In the genomic region with DNA sequence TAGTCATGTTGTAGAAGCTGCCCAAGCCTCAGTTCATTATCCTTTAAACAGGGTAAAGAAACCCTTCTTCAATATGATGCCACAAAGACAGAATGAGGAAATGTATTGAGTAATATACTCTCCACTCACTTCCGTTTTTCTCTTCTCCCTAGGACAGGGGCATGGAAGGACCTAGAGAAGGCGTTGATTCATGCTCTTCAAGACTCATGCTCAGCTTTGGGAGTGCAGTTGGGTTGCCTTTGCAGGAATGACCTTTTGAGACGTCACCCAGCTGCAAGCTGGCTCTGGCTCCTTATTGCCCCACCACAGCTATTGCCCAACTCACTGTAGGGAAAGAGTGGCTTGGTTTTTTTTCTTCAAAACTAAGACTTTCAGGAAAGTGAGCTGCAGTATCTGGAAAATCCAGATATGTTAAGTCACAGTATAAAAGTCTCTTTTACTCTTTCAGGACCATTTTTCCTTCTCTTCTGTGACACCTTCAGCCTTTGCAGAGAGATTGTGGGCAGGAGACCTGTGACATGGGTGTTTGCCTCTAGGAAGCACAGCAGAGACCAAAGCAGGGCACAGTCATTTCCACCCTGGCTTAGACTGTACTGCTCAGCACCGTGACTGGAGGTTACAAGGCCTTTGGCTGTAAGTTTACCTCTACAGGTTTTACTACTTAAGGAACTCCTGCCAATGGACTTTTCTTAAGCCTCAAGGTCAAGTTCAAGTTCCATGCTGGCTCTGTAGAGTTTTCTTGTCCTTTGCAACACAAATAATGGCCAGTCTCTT, we compare ENCODE assay signal across 9 cellular contexts. TPM values are rescaled to one million over a fixed set of nuclear protein-coding genes. Genes with fewer than 3 reads are reported as not detected.
DNase-seq lines count a peak whose midpoint lies in the region; ATAC-seq, FAIRE-seq and TF ChIP-seq lines count a peak whose summit lies in the region.
"Had no signal": no experiment of that assay in that cellular context is flagged by ENCODE, and none has a peak within 500 bp of the region (broad histone marks: within the 10 kb centered on the region; RNA-seq: fewer than 3 reads in every experiment).

No MANE protein-coding gene starts in this region.

- H3K9me3 Mint-ChIP-seq in neural progenitor cell, result no peaks in the 10 kb centered on the region
- H3K9me3 Mint-ChIP-seq: brain had no signal

- peaks cover 13% of the 10 kb centered on the region for H3K4me1 Mint-ChIP-seq in neural progenitor cell

- no peak overlapping the region for H3K4me3 Mint-ChIP-seq in neural progenitor cell
- H3K4me3 Mint-ChIP-seq: brain had no signal

- no peak for TF ChIP-seq CTCF in LNCaP clone FGC (IDR thresholded peaks at IDR 0.05; ENCODE audit: control insufficient read depth, extremely low read depth, insufficient read depth)
- TF ChIP-seq CTCF in fibroblast of villous mesenchyme (IDR thresholded peaks at IDR 0.05; ENCODE audit: insufficient read depth, low read depth, low read length), result no peak
- TF ChIP-seq CTCF in transverse colon (IDR thresholded peaks at IDR 0.05), result no peak
- no peak for TF ChIP-seq CTCF in neural progenitor cell (IDR thresholded peaks at IDR 0.05)

- H3K79me2 ChIP-seq in neural progenitor cell (ENCODE audit: low read depth), result no peaks in the 10 kb centered on the region

- H3K4me1 ChIP-seq in transverse colon (peaks cover 4 to 21% (median 12%) of the 10 kb centered on the region in 4 donors), neural progenitor cell (peaks cover 12% of the 10 kb centered on the region)

- no peak overlapping the region for H3K9ac ChIP-seq in neural progenitor cell

- TF ChIP-seq POLR2A in GM12891 (IDR thresholded peaks at IDR 0.05; ENCODE audit: low read depth, low read length) (no peak), transverse colon (IDR thresholded peaks at IDR 0.05) (no peak)

- no peaks in the 10 kb centered on the region for H3K36me3 Mint-ChIP-seq in neural progenitor cell
- H3K36me3 Mint-ChIP-seq: brain had no signal

- H2AFZ ChIP-seq in neural progenitor cell (replicated peaks), result no peak overlapping the region

- H3K36me3 ChIP-seq in transverse colon, result no peaks in the 10 kb centered on the region
- no peaks in the 10 kb centered on the region for H3K36me3 ChIP-seq in neural progenitor cell

- no peak overlapping the region for H3K27ac Mint-ChIP-seq in neural progenitor cell
- H3K27ac Mint-ChIP-seq: brain had no signal

- no peak overlapping the region for H3K4me3 ChIP-seq in LNCaP clone FGC (ENCODE audit: low read depth, low read length)
- no peak overlapping the region for H3K4me3 ChIP-seq in fibroblast of villous mesenchyme (ENCODE audit: low read depth, low read length)
- H3K4me3 ChIP-seq in transverse colon, result no peak overlapping the region
- H3K4me3 ChIP-seq in neural progenitor cell, result no peak overlapping the region

- TF ChIP-seq EP300 in transverse colon (IDR thresholded peaks at IDR 0.05; ENCODE audit: low read depth), result no peak

- peak overlapping the region in 1 of 4 donors; percentile 51 for H3K27ac ChIP-seq in transverse colon
- no peak overlapping the region for H3K27ac ChIP-seq in neural progenitor cell

- no peak overlapping the region for H3K4me2 ChIP-seq in neural progenitor cell

- intact Hi-C loops in transverse colon (cut with DNase I; ENCODE audit: low total_unique reads), result no loop called here

- FAIRE-seq in GM12891 (lab: Jason Lieb, UNC), result peak; percentile 50

- no peaks in the 10 kb centered on the region for H4K20me1 ChIP-seq in neural progenitor cell (ENCODE audit: low read depth)

- H3K27me3 ChIP-seq in transverse colon, result no peaks in the 10 kb centered on the region
- no peaks in the 10 kb centered on the region for H3K27me3 ChIP-seq in neural progenitor cell

- DNase-seq in GM12891 (ENCODE audit: insufficient read length, low spot score) (no peak), LNCaP clone FGC (ENCODE audit: low read depth) (peak; percentile 10), fibroblast of villous mesenchyme (ENCODE audit: low read depth) (peak; percentile 80), transverse colon (peak; percentile 35), NCI-H2227 (lab: John Stamatoyannopoulos, UW; ENCODE audit: unreplicated experiment) (no peak), NCI-H128 (lab: John Stamatoyannopoulos, UW; ENCODE audit: unreplicated experiment) (no peak), neural progenitor cell (ENCODE audit: low spot score) (no peak)

- H3F3A ChIP-seq in neural progenitor cell (ENCODE audit: low read depth), result no peaks in the 10 kb centered on the region

- 47 to 63% methylated on average over 2 to 4 of the region's 4 CpGs for WGBS in transverse colon (ENCODE audit: low coverage in 1 of 2), 2 donors

- no peaks in the 10 kb centered on the region for H3K27me3 Mint-ChIP-seq in neural progenitor cell (ENCODE audit: insufficient read depth, low read depth)
- H3K27me3 Mint-ChIP-seq: brain had no signal

- H3K9me3 ChIP-seq in transverse colon, result no peaks in the 10 kb centered on the region
- no peaks in the 10 kb centered on the region for H3K9me3 ChIP-seq in neural progenitor cell (ENCODE audit: low read depth)

- peak; percentile 70 for ATAC-seq in GM21723 (IDR thresholded peaks at IDR 0.05; ENCODE audit: unreplicated experiment)

- in situ Hi-C loops in transverse colon (cut with MboI; ENCODE audit: low pct_ligation_motif_present in 1 of 4, low pct_unique_long_range_greater_than_20kb in 1 of 4, low sequenced_read_pairs in 3 of 4), result no loop called here

TF ChIP-seq in GM12891, 5 proteins besides CTCF, POLR2A, EP300 and RAD21:
- TF ChIP-seq SPI1 (IDR thresholded peaks at IDR 0.05; ENCODE audit: low read depth, low read length) (peak; percentile 92), POLR2AphosphoS5 (IDR thresholded peaks at IDR 0.05; ENCODE audit: low read depth, low read length) (no peak), PAX5 (IDR thresholded peaks at IDR 0.05; ENCODE audit: insufficient read depth, low read length, severe bottlenecking) (peak; percentile 98), TAF1 (IDR thresholded peaks at IDR 0.05; ENCODE audit: low read depth, low read length) (no peak), POU2F2 (IDR thresholded peaks at IDR 0.05; ENCODE audit: low read depth, low read length) (no peak)

RNA-seq across cellular contexts. Expression of gene XCL2, which starts 39.5 kb away (rescaled TPM):
- polyA plus RNA-seq in GM12891 (2012; ENCODE audit: low read depth, missing spikeins), result 0.96 TPM
- total RNA-seq in fibroblast of villous mesenchyme, result not detected in 2 replicates
- total RNA-seq in transverse colon, result 1 to 10 TPM in 2 of 4 donors, not detected in 2; 1.7 to 4.5 TPM
- total RNA-seq in neural progenitor cell (ENCODE audit: low replicate concordance), result not detected in 2 replicates

Comparison
In these comparisons a context has a peak if more than half of its experiments do, and no peak if none do; other contexts are left out.
1. DNase-seq: peak in LNCaP clone FGC (single experiment), fibroblast of villous mesenchyme (single experiment) and transverse colon (single experiment); none in GM12891 (single experiment), NCI-H2227 (single experiment), NCI-H128 (single experiment) and neural progenitor cell (single experiment).